Comparison of ENCODE assay signal across 26 cellular contexts in the genomic region with DNA sequence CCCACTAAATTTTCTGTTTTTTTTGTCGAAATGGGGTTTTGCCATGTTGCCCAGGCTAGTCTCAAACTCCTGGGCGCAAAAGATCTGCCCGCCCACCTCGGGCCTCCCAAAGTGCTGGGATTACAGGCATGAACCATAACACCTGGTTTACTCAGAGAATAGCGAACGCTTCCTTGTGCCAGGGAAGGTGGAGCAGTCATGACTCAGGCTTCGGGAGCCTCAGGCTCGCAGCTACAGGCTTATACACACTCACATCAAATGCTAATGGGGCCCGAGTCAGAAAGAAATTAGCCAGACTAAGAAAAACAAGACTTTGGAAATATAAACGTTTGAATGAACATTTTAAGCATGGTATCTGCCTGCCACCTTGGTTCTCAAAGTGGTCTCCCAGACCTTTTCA.
"Had no signal": no experiment of that assay in that cellular context is flagged by ENCODE, and none has a peak within 500 bp of the region (broad histone marks: within the 10 kb centered on the region; RNA-seq: fewer than 3 reads in every experiment).

No MANE protein-coding gene starts in this region.

- H3K9me3 Mint-ChIP-seq: activated naive CD4-positive, alpha-beta T cell treated with anti-CD3 and anti-CD28 coated beads, Interleukin-2, amount 10 ng/mL, durations not matched to agents 7 days and 5 days; activated T-cell treated with anti-CD3 and anti-CD28 coated beads, Interleukin-2, amount 50 U/mL, for 72 hours; brain; central memory CD8-positive, alpha-beta T cell; effector memory CD8-positive, alpha-beta T cell; immature natural killer cell; memory B cell; nephron; stimulated activated effector memory CD8-positive, alpha-beta T cell treated with anti-CD3 and anti-CD28 coated beads, Interleukin-12 subunit alpha, Interleukin-12 subunit beta, amount 100 ng/mL, for 72 hours had no signal

- H3K27me3 ChIP-seq: hepatocyte, neutrophil, stomach, suprapubic skin, transverse colon, vagina had no signal

- H3K4me2 ChIP-seq: hepatocyte had no signal

- H3K36me3 ChIP-seq: WERI-Rb-1 had no signal

- H3K4me3 ChIP-seq: hepatocyte, stomach, suprapubic skin, transverse colon, vagina had no signal

- H3K27ac ChIP-seq: hepatocyte, neutrophil, parathyroid adenoma, stomach, suprapubic skin, transverse colon, vagina, WERI-Rb-1 had no signal

- ATAC-seq: activated T-cell treated with anti-CD3 and anti-CD28 coated beads, Interleukin-2, amount 50 U/mL, for 72 hours; effector memory CD8-positive, alpha-beta T cell; sciatic nerve; SK-N-SH treated with all-trans-retinoic acid at 6 μM for 48 hours; stimulated activated effector memory CD8-positive, alpha-beta T cell treated with anti-CD3 and anti-CD28 coated beads, Interleukin-12 subunit alpha, Interleukin-12 subunit beta, amount 100 ng/mL, for 72 hours had no signal

- H3K9me3 ChIP-seq: neutrophil, stomach, suprapubic skin, transverse colon, vagina had no signal

- H3K4me1 ChIP-seq: parathyroid adenoma, stomach, suprapubic skin, transverse colon, vagina had no signal

- DNase-seq: activated CD4-positive, alpha-beta T cell treated with anti-CD3 and anti-CD28 coated beads, Interleukin-2, amount 50 U/mL, for 1 hour; activated CD4-positive, CD25-positive, alpha-beta regulatory T cell treated with anti-CD3 and anti-CD28 coated beads, Interleukin-2, amount 50 U/mL, for 72 hours; activated effector memory CD4-positive, alpha-beta T cell treated with Interleukin-2 at 50 U/mL for 16 hours; activated naive CD4-positive, alpha-beta T cell treated with anti-CD3 and anti-CD28 coated beads, Interleukin-2, amount 10 ng/mL, durations not matched to agents 7 days and 5 days; activated T-cell treated with anti-CD3 and anti-CD28 coated beads, Interleukin-2, amount 50 U/mL, for 72 hours; effector memory CD8-positive, alpha-beta T cell; foreskin fibroblast; glutamatergic neuron; immature natural killer cell; small intestine; stimulated activated CD4-positive, alpha-beta T cell treated with anti-CD3 and anti-CD28 coated beads, Interleukin-2, amount 100 ng/mL, for 24 hours; stomach; transverse colon; WERI-Rb-1 had no signal

- H3K4me1 Mint-ChIP-seq: brain, nephron had no signal

- H3K27ac Mint-ChIP-seq: activated naive CD4-positive, alpha-beta T cell treated with anti-CD3 and anti-CD28 coated beads, Interleukin-2, amount 10 ng/mL, durations not matched to agents 7 days and 5 days; brain; effector memory CD8-positive, alpha-beta T cell; memory B cell; nephron; stimulated activated effector memory CD8-positive, alpha-beta T cell treated with anti-CD3 and anti-CD28 coated beads, Interleukin-12 subunit alpha, Interleukin-12 subunit beta, amount 100 ng/mL, for 72 hours had no signal

- H2AFZ ChIP-seq: hepatocyte, parathyroid adenoma had no signal

- H3K9ac ChIP-seq: parathyroid adenoma had no signal

- H3K4me3 Mint-ChIP-seq: activated naive CD4-positive, alpha-beta T cell treated with anti-CD3 and anti-CD28 coated beads, Interleukin-2, amount 10 ng/mL, durations not matched to agents 7 days and 5 days; activated T-cell treated with anti-CD3 and anti-CD28 coated beads, Interleukin-2, amount 50 U/mL, for 72 hours; brain; central memory CD8-positive, alpha-beta T cell; effector memory CD8-positive, alpha-beta T cell; immature natural killer cell; memory B cell; nephron; stimulated activated effector memory CD8-positive, alpha-beta T cell treated with anti-CD3 and anti-CD28 coated beads, Interleukin-12 subunit alpha, Interleukin-12 subunit beta, amount 100 ng/mL, for 72 hours had no signal

- H3K27me3 Mint-ChIP-seq: activated naive CD4-positive, alpha-beta T cell treated with anti-CD3 and anti-CD28 coated beads, Interleukin-2, amount 10 ng/mL, durations not matched to agents 7 days and 5 days; brain; central memory CD8-positive, alpha-beta T cell; effector memory CD8-positive, alpha-beta T cell; memory B cell had no signal

- H3K79me2 ChIP-seq: parathyroid adenoma had no signal
